ENCODE assay signal across 1 cellular context in genomic region chr12:109477185-109477962, GRCh38.
TF ChIP-seq lines count a peak whose summit lies in the region.

TSS of gene KCTD10 (minus strand) at chr12:109477300. CDS start at chr12:109477262, 38 bp downstream.
TSS of gene UBE3B (plus strand) at chr12:109477634. CDS start at chr12:109483552, 5,918 bp downstream.

TF ChIP-seq in HEK293, 187 proteins besides CTCF, POLR2A, EP300 and RAD21 (continued from another document):
- TF ChIP-seq KLF17 (tag by site-specific recombination; IDR thresholded peaks at IDR 0.05) (peak; percentile 98), ZSCAN16 (tag by site-specific recombination; IDR thresholded peaks at IDR 0.05) (0 out of 2 replicates have a peak, but pooled peaks have one; percentile 72), ZBTB10 (tag by site-specific recombination; IDR thresholded peaks at IDR 0.05) (peak; percentile 75), ZNF670 (tag by site-specific recombination; IDR thresholded peaks at IDR 0.05; ENCODE audit: low read depth) (no peak), ZNF558 (tag by site-specific recombination; IDR thresholded peaks at IDR 0.05) (peak; percentile 59; the same call in 1 of the 2 replicates), ZNF302 (tag by site-specific recombination; IDR thresholded peaks at IDR 0.05; ENCODE audit: low read depth) (no peak), ZNF501 (tag by site-specific recombination; IDR thresholded peaks at IDR 0.05) (peak; percentile 100), GLIS2 (tag by site-specific recombination; IDR thresholded peaks at IDR 0.05) (peak; percentile 32; the same call in 1 of the 2 replicates), ZNF555 (tag by site-specific recombination; conservative IDR thresholded peaks at IDR 0.05) (no peak), ZNF521 (tag by site-specific recombination; IDR thresholded peaks at IDR 0.05) (no peak), ZNF133 (tag by site-specific recombination; IDR thresholded peaks at IDR 0.05) (no peak), GLI2 (tag by site-specific recombination; IDR thresholded peaks at IDR 0.05; ENCODE audit: borderline replicate concordance, low read depth) (no peak), ZNF148 (tag by site-specific recombination; IDR thresholded peaks at IDR 0.05; ENCODE audit: borderline replicate concordance) (peak; percentile 97), ZNF391 (tag by site-specific recombination; IDR thresholded peaks at IDR 0.05; ENCODE audit: borderline replicate concordance, low read depth) (peak; percentile 99), ZBTB48 (tag by site-specific recombination; IDR thresholded peaks at IDR 0.05) (peak; percentile 98), KLF10 (tag by site-specific recombination; IDR thresholded peaks at IDR 0.05) (peak; percentile 86), WT1 (tag by site-specific recombination; IDR thresholded peaks at IDR 0.05) (peak; percentile 49; the same call in 1 of the 2 replicates)
